ENCODE assay signal across 4 cellular contexts in the genomic region with DNA sequence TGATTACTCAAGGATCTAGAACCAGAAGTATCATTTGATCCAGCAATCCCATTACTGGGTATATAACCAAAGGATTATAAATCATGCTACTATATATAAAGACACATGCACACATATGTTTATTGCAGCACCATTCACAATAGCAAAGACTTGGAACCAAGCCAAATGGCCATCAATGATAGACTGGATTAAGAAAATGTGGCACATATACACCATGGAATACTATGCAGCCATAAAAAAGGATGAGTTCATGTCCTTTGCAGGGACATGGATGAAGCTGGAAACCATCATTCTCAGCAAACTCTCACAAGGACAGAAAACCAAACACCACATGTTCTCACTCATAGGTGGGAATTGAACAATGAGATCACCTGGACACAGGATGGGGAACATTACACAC. TPM values are rescaled to one million over a fixed set of nuclear protein-coding genes. Genes with fewer than 3 reads are reported as not detected.
"Had no signal": no experiment of that assay in that cellular context is flagged by ENCODE, and none has a peak within 500 bp of the region (broad histone marks: within the 10 kb centered on the region; RNA-seq: fewer than 3 reads in every experiment).

No MANE protein-coding gene starts in this region.

RNA-seq across cellular contexts. Expression of a gene that starts 40.9 kb away (rescaled TPM):
- total RNA-seq: LHCN-M2, M059J, MCF 10A, NCI-H460 had no signal
